ENCODE assay signal across 8 cellular contexts in the genomic region with DNA sequence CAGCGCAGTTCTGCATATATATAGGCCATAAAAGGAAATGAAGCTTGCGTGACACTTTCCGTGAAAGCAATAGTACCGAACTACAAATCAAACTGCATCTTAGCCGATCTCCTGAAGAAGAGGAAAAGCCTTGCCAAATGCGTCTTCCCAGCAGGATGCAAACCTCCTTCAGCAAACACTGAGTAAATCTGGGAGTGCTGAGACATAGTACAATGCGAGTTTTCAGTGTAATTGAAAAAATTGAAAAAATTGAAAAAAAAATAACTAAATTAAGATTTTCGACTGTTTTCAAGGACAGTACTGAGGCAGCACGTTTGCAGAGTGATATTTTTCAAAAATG. TPM values are rescaled to one million over a fixed set of nuclear protein-coding genes. Genes with fewer than 3 reads are reported as not detected.
DNase-seq lines count a peak whose midpoint lies in the region; ATAC-seq and TF ChIP-seq lines count a peak whose summit lies in the region.

No MANE protein-coding gene starts in this region.

- peaks cover 7% of the 10 kb centered on the region for H3K36me3 Mint-ChIP-seq in T-helper 17 cell (ENCODE audit: low read depth)

- H4K20me1 ChIP-seq in hepatocyte (ENCODE audit: insufficient read depth, poor library complexity, severe bottlenecking): no peaks in the 10 kb centered on the region

- peaks cover 5% of the 10 kb centered on the region; the same call in 1 of the 2 replicates for H3K4me1 ChIP-seq in ES-I3 (ENCODE audit: insufficient read depth, low read length)
- H3K4me1 ChIP-seq in hepatocyte (ENCODE audit: insufficient read depth): no peaks in the 10 kb centered on the region

- H3K27ac ChIP-seq in hepatocyte: no peak overlapping the region

- 24% methylated on average over 9 of the region's 9 CpGs for WGBS in hepatocyte (ENCODE audit: low lambda C conversion rate, missing lambda C conversion rate)

- no peak for DNase-seq in T-helper 17 cell
- DNase-seq in hepatocyte (ENCODE audit: low spot score): no peak
- peak; percentile 26 for DNase-seq in putamen (ENCODE audit: low spot score)
- DNase-seq in SIG-M5 treated with dmso at 0.1 percent for 504 hours (lab: John Stamatoyannopoulos, UW; ENCODE audit: unreplicated experiment): no peak
- no peak for DNase-seq in NCI-H1930 (lab: John Stamatoyannopoulos, UW)

- no peaks in the 10 kb centered on the region for H3K9me2 ChIP-seq in hepatocyte (replicated peaks; ENCODE audit: insufficient read depth)

- H3K27me3 ChIP-seq in hepatocyte: peaks cover 55% of the 10 kb centered on the region

- peaks cover 7% of the 10 kb centered on the region for H3K4me1 Mint-ChIP-seq in T-helper 17 cell

- H3K9me3 ChIP-seq in ES-I3 (ENCODE audit: control insufficient read depth, insufficient read depth, low read length): no peaks in the 10 kb centered on the region
- peaks cover 3% of the 10 kb centered on the region for H3K9me3 ChIP-seq in T-helper 17 cell (ENCODE audit: control insufficient read depth, low read length, poor library complexity, severe bottlenecking)
- H3K9me3 ChIP-seq in hepatocyte (ENCODE audit: low read depth): no peaks in the 10 kb centered on the region

- peaks cover 68% of the 10 kb centered on the region for H3K27me3 Mint-ChIP-seq in T-helper 17 cell

- no peak for TF ChIP-seq CTCF in hepatocyte (IDR thresholded peaks at IDR 0.05; ENCODE audit: poor library complexity)

- H3K9ac ChIP-seq in ES-I3 (ENCODE audit: low read depth, low read length): peak overlapping the region; percentile 76

- H3K79me2 ChIP-seq in hepatocyte: no peaks in the 10 kb centered on the region

- ATAC-seq in T-helper 17 cell (peak; percentile 36), GM21528 (IDR thresholded peaks at IDR 0.05; ENCODE audit: low FRiP score, unreplicated experiment) (no peak), HG03175 (IDR thresholded peaks at IDR 0.05; ENCODE audit: unreplicated experiment) (no peak)

- H3K4me2 ChIP-seq in hepatocyte: peak overlapping the region; percentile 90

- H2AFZ ChIP-seq in hepatocyte: no peak overlapping the region

- H3K36me3 ChIP-seq in ES-I3 (ENCODE audit: insufficient read depth, low read length): no peaks in the 10 kb centered on the region
- H3K36me3 ChIP-seq in hepatocyte (replicated peaks; ENCODE audit: insufficient read depth, low read depth): no peaks in the 10 kb centered on the region

- peak overlapping the region; percentile 39 for H3K4me3 Mint-ChIP-seq in T-helper 17 cell

- H3K4me3 ChIP-seq in hepatocyte: no peak overlapping the region

- no peak overlapping the region for H3K27ac Mint-ChIP-seq in T-helper 17 cell

RNA-seq across cellular contexts. Expression of gene RPP21, which starts 13.4 kb away (rescaled TPM):
- total RNA-seq in T-helper 17 cell: 10 to 100 TPM; 34.1 to 38.5 TPM
- 40.8 and 41.6 TPM in 2 replicates for total RNA-seq in hepatocyte
- 80.8 and 87.2 TPM in 2 replicates for polyA plus RNA-seq in hepatocyte

RNA-seq across cellular contexts. Expression of gene TRIM39, which starts 31.6 kb away (rescaled TPM):
- total RNA-seq in T-helper 17 cell (10 to 100 TPM; 41.4 to 47.3 TPM), hepatocyte (7.0 and 7.8 TPM in 2 replicates)
- polyA plus RNA-seq in hepatocyte: 6.3 and 8.8 TPM in 2 replicates
